In genomic region chr15:45407786-45408185, GRCh38 we compare ENCODE assay signal across 7 cellular contexts.
"Had no signal": no experiment of that assay in that cellular context is flagged by ENCODE, and none has a peak within 500 bp of the region (broad histone marks: within the 10 kb centered on the region; RNA-seq: fewer than 3 reads in every experiment).

No MANE protein-coding gene starts in this region.

- H3K4me3 Mint-ChIP-seq: GM23338, H9 had no signal

- DNase-seq: H9, HCEC 1CT, KBM-7 had no signal

- H2AFZ ChIP-seq: GM23338 had no signal

- FAIRE-seq: H1, H54, HTR-8/SVneo had no signal

- H3K9me3 Mint-ChIP-seq: GM23338, H9 had no signal

- ATAC-seq: GM23338 had no signal

- H3K4me2 ChIP-seq: GM23338 had no signal

- H3K4me3 ChIP-seq: GM23338 had no signal

- H3K27ac Mint-ChIP-seq: GM23338, H9 had no signal
